Comparison of ENCODE assay signal across 1 cellular context in genomic region chr7:27662490-27663205, GRCh38.
A peak's percentile ranks its signal among the peaks of the same experiment; 100 is the strongest.
TF ChIP-seq lines count a peak whose summit lies in the region.

Gene HIBADH, minus strand, starts transcription at chr7:27662883. Its CDS starts 95 bp downstream, at chr7:27662788.

TF ChIP-seq in SK-N-SH, 30 proteins besides CTCF, POLR2A, EP300 and RAD21 (continued from another document):
- TF ChIP-seq REST (IDR thresholded peaks at IDR 0.05; ENCODE audit: low read depth, low read length), result no peak
- TF ChIP-seq USF2 (IDR thresholded peaks at IDR 0.05; ENCODE audit: borderline replicate concordance, low read depth, low read length), result 0 out of 2 replicates have a peak, but pooled peaks have one; percentile 18
- peak; percentile 78; the same call in 1 of the 2 replicates for TF ChIP-seq YY1 (IDR thresholded peaks at IDR 0.05; ENCODE audit: low read depth)
- TF ChIP-seq GABPA (IDR thresholded peaks at IDR 0.05; ENCODE audit: low read depth), result peak; percentile 28
- no peak for TF ChIP-seq NFIC (IDR thresholded peaks at IDR 0.05; ENCODE audit: borderline replicate concordance)
- TF ChIP-seq RFX5 (IDR thresholded peaks at IDR 0.05; ENCODE audit: low read length), result peak; percentile 96
- TF ChIP-seq MAX (IDR thresholded peaks at IDR 0.05; ENCODE audit: low read depth), result peak; percentile 96
- TF ChIP-seq TAF1 (IDR thresholded peaks at IDR 0.05; ENCODE audit: borderline replicate concordance, low read depth, low read length), result peak; percentile 77
- peak; percentile 91 for TF ChIP-seq MXI1 (IDR thresholded peaks at IDR 0.05; ENCODE audit: low read depth, low read length)
- TF ChIP-seq RXRA (IDR thresholded peaks at IDR 0.05; ENCODE audit: borderline replicate concordance, low read depth), result peak; percentile 76; the same call in 1 of the 2 replicates
- TF ChIP-seq CHD2 (IDR thresholded peaks at IDR 0.05; ENCODE audit: low read length, partially characterized antibody), result peak; percentile 96
- TF ChIP-seq IRF3 (IDR thresholded peaks at IDR 0.05; ENCODE audit: low read depth, low read length), result peak; percentile 97
- no peak for TF ChIP-seq EZH2phosphoT487 (IDR thresholded peaks at IDR 0.05; ENCODE audit: borderline replicate concordance, low read depth)
- TF ChIP-seq ELF1 (IDR thresholded peaks at IDR 0.05), result no peak
- TF ChIP-seq PBX3 (IDR thresholded peaks at IDR 0.05), result peak; percentile 100
- peak; percentile 92 for TF ChIP-seq FOXJ3 (CRISPR knock-in tag; IDR thresholded peaks at IDR 0.05)
